Comparison of ENCODE assay signal across 8 cellular contexts in genomic region chr12:22334696-22335290, GRCh38. TPM values are rescaled to one million over a fixed set of nuclear protein-coding genes. Genes with fewer than 3 reads are reported as not detected.
DNase-seq lines count a peak whose midpoint lies in the region; ATAC-seq and TF ChIP-seq lines count a peak whose summit lies in the region.

Gene ST8SIA1 (minus strand): TSS chr12:22334707. CDS start chr12:22334232, 475 bp downstream.

- H3K4me3 Mint-ChIP-seq in glutamatergic neuron (ENCODE audit: unreplicated experiment) = peak within 1 kb of the TSS; percentile 96

- H3K27me3 ChIP-seq in ovary = no peaks in the 10 kb centered on the region

- peaks cover 11% of the 10 kb centered on the region for H3K9me3 Mint-ChIP-seq in glutamatergic neuron (ENCODE audit: unreplicated experiment)

- TF ChIP-seq CTCF in GM10248 (IDR thresholded peaks at IDR 0.05; ENCODE audit: control extremely low read depth, extremely low read depth, low read depth, missing control alignments) (no peak), glutamatergic neuron (IDR thresholded peaks at IDR 0.05; ENCODE audit: partially characterized antibody, unreplicated experiment) (no peak), ovary (IDR thresholded peaks at IDR 0.05) (no peak)

- intact Hi-C loops in ovary (cut with DNase I) = loop anchor here in 3 of 4 donors (5.0 to 10.0 kb wide), 4 partner anchors 110 to 252 kb away; no protein-coding TSS in a partner anchor

- no peaks in the 10 kb centered on the region for H3K36me3 Mint-ChIP-seq in glutamatergic neuron (ENCODE audit: unreplicated experiment)

- CTCF ChIA-PET in GM10248 (lab: Yijun Ruan, JAX) = interaction anchor here (0.7 to 2.1 kb wide), 8 partner anchors 10 to 263 kb away, joined by 3 to 5 read pairs (median 3); no protein-coding TSS in a partner anchor

- DNase-seq in GM10248 (ENCODE audit: extremely low spot score) (peak; percentile 22), RPMI7951 (ENCODE audit: low read depth) (peak; percentile 37), glutamatergic neuron (peak; percentile 71), ovary (peak; percentile 24 to 60 (median 45)), MV-4-11 (lab: John Stamatoyannopoulos, UW) (no peak)
- DNase-seq in activated gamma-delta T cell treated with anti-CD3 and anti-CD28 coated beads, Interleukin-2, amount 50 U/mL, for 16 hours (ENCODE audit: low read depth) = peak; percentile 25

- peak within 1 kb of the TSS; percentile 59 for H3K4me3 ChIP-seq in ovary

- H3K9me3 ChIP-seq in ovary = no peaks in the 10 kb centered on the region

- H3K36me3 ChIP-seq in ovary = no peaks in the 10 kb centered on the region

- peak within 1 kb of the TSS; percentile 89 for H3K27ac Mint-ChIP-seq in glutamatergic neuron (ENCODE audit: unreplicated experiment)

- H3K27ac ChIP-seq in ovary = no peak within 1 kb of the TSS

- no peak for TF ChIP-seq EP300 in ovary (IDR thresholded peaks at IDR 0.05)

- 0 to 1% (median 1%) methylated on average over 39 to 50 of the region's 50 CpGs for WGBS in ovary, 3 donors

- TF ChIP-seq POLR2A in ovary (IDR thresholded peaks at IDR 0.05) = no peak

- peaks cover 3% of the 10 kb centered on the region for H3K4me1 ChIP-seq in ovary (ENCODE audit: insufficient read depth)

- H3K4me1 Mint-ChIP-seq in glutamatergic neuron (ENCODE audit: low read depth, unreplicated experiment) = peaks cover 6% of the 10 kb centered on the region

- peaks cover 23% of the 10 kb centered on the region for H3K27me3 Mint-ChIP-seq in glutamatergic neuron (ENCODE audit: unreplicated experiment)

- ATAC-seq in HG02623 (IDR thresholded peaks at IDR 0.05; ENCODE audit: unreplicated experiment) (peak; percentile 7), HG02840 (IDR thresholded peaks at IDR 0.05; ENCODE audit: low FRiP score, unreplicated experiment) (no peak)

- POLR2A ChIA-PET in GM10248 (lab: Yijun Ruan, JAX) = interaction anchor here (0.5 kb wide), 1 partner anchor 173 kb away, joined by 3 read pairs; no protein-coding TSS in a partner anchor

RNA-seq across cellular contexts. Expression of gene ST8SIA1, which starts in this region (rescaled TPM):
- 1.7 and 2.6 TPM in 2 replicates for total RNA-seq in RPMI7951 (2014; rRNA removed; shearing (Covaris generic))
- 22.0 TPM for total RNA-seq in glutamatergic neuron (ENCODE audit: unreplicated experiment)
- total RNA-seq in ovary = 1 to 10 TPM in 6 of 7 donors, under 1 TPM in 1; 0.69 to 4.8 (median 4.1) TPM
- polyA plus RNA-seq in ovary = 10 to 100 TPM in 1 of 2 donors, 1 to 10 TPM in 1; 2.0 to 18.1 TPM
